ENCODE assay signal across 8 cellular contexts in the genomic region with DNA sequence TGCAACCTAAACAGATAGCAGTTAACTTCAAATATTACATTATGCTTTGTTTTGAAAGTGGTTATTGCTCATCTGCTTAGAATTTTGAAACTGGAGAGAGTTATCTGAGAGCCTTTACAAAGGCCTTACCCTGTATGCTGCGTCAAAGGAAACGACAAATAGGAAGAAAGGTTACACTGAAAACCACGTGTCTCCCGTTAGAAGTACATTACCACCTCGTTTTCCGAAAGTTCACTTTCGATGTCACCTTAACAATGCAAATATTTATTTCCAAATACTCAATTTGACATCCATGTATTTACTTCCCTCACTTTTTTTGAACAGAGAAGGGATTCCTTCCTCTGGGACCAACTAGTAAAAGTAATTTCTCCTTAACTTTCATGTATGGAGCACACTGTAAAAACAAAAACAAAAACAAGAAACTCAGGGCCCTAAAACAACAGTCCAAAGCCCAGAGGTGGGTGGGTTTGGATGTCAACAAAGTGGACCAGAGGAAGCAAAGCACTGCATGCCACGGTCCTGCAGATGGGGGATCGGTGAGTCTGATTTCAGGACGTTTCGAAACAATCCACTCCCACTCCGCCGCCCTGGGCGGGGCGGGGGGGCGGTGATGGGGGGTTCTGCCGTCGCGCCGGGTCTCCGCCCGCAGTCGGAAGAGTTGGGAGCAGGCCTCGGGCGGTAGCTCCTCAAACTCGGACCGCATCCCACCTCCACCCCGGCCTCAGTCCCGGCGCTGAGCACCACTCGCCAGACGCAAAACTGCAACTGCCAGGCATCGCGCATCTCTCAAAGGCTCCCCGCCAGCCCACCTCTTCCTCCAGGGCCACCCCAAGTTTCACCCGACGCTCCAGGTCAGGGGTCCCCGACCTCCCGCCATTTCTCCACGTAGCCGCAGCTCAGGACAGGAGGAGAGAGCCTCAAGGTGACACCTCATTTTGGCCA. TPM values are rescaled to one million over a fixed set of nuclear protein-coding genes. Genes with fewer than 3 reads are reported as not detected.
DNase-seq lines count a peak whose midpoint lies in the region; ATAC-seq and TF ChIP-seq lines count a peak whose summit lies in the region.

No MANE protein-coding gene starts in this region.

- H3K27ac Mint-ChIP-seq in central memory CD8-positive, alpha-beta T cell (ENCODE audit: low read depth) = peak overlapping the region; percentile 90

- peak overlapping the region; percentile 99 for H3K4me2 ChIP-seq in Loucy (ENCODE audit: low read depth, low read length, poor library complexity, severe bottlenecking)

- H3F3A ChIP-seq in Loucy (ENCODE audit: low read depth) = no peaks in the 10 kb centered on the region

- peaks cover 64% of the 10 kb centered on the region for H3K4me1 Mint-ChIP-seq in central memory CD8-positive, alpha-beta T cell

- no peaks in the 10 kb centered on the region for H3K9me3 ChIP-seq in Loucy (ENCODE audit: insufficient read depth, low read depth, low read length)
- peaks cover 6% of the 10 kb centered on the region for H3K9me3 ChIP-seq in WERI-Rb-1 (ENCODE audit: severe bottlenecking)

- H2AFZ ChIP-seq in Loucy (ENCODE audit: low read length) = peak overlapping the region; percentile 92

- peak overlapping the region; percentile 91 for H3K4me3 Mint-ChIP-seq in central memory CD8-positive, alpha-beta T cell

- peak; percentile 4 for ATAC-seq in GM21825 (IDR thresholded peaks at IDR 0.05; ENCODE audit: unreplicated experiment)
- peak; percentile 22 for ATAC-seq in central memory CD8-positive, alpha-beta T cell (replicated peaks; ENCODE audit: extremely low read depth, poor library complexity, severe bottlenecking)

- peaks cover 56% of the 10 kb centered on the region for H3K4me1 ChIP-seq in Loucy (ENCODE audit: insufficient read depth, low read length, poor library complexity, severe bottlenecking)

- TF ChIP-seq CTCF in Loucy (conservative IDR thresholded peaks at IDR 0.05; ENCODE audit: low read length) (no peak), WERI-Rb-1 (IDR thresholded peaks at IDR 0.05; ENCODE audit: low read depth, low read length) (no peak)

- no peaks in the 10 kb centered on the region for H3K27me3 Mint-ChIP-seq in central memory CD8-positive, alpha-beta T cell

- H3K27me3 ChIP-seq in Loucy (ENCODE audit: insufficient read depth, low read length, poor library complexity, severe bottlenecking) (no peaks in the 10 kb centered on the region), WERI-Rb-1 (ENCODE audit: insufficient read depth, low read depth, severe bottlenecking) (no peaks in the 10 kb centered on the region)

- peaks cover 28% of the 10 kb centered on the region for H3K36me3 Mint-ChIP-seq in central memory CD8-positive, alpha-beta T cell (ENCODE audit: insufficient read depth)

- DNase-seq in G401 (ENCODE audit: low spot score) (peak; percentile 31), WERI-Rb-1 (peak; percentile 63), islet precursor cell (peak; percentile 71), amniotic stem cell (lab: John Stamatoyannopoulos, UW) (no peak)
- peak; percentile 38 to 52 for DNase-seq in central memory CD8-positive, alpha-beta T cell (ENCODE audit: low spot score in 2 of 2)
- DNase-seq in stimulated activated CD4-positive, alpha-beta T cell treated with anti-CD3 and anti-CD28 coated beads, Interleukin-1b, Interleukin-23, amount 100 ng/mL, for 4 hours (ENCODE audit: low read depth in 2 of 2) = peak; percentile 39 to 47

- peak overlapping the region; percentile 100 for H3K4me3 ChIP-seq in Loucy (ENCODE audit: low read length, poor library complexity, severe bottlenecking)
- H3K4me3 ChIP-seq in WERI-Rb-1 (ENCODE audit: low read depth, low read length) = peak overlapping the region; percentile 100

- H3K9me3 Mint-ChIP-seq in central memory CD8-positive, alpha-beta T cell = peaks cover 5% of the 10 kb centered on the region

- peak overlapping the region; percentile 89 for H3K27ac ChIP-seq in WERI-Rb-1

- peaks cover 57% of the 10 kb centered on the region for H3K79me2 ChIP-seq in Loucy (ENCODE audit: insufficient read depth, low read length)

- in situ Hi-C loops in G401 (cut with HindIII; ENCODE audit: low sequenced_read_pairs) = no loop called here

- H3K9ac ChIP-seq in Loucy (ENCODE audit: low read depth, low read length, poor library complexity, severe bottlenecking) = peak overlapping the region; percentile 96

- H3K9me2 ChIP-seq in Loucy (replicated peaks; ENCODE audit: low read depth, low read length) = no peaks in the 10 kb centered on the region

- no peaks in the 10 kb centered on the region for H3K36me3 ChIP-seq in Loucy (ENCODE audit: insufficient read depth, low read length)
- peaks cover 6% of the 10 kb centered on the region for H3K36me3 ChIP-seq in WERI-Rb-1

- H4K20me1 ChIP-seq in Loucy (ENCODE audit: insufficient read depth, low read length, poor library complexity, severe bottlenecking) = peaks cover 50% of the 10 kb centered on the region

RNA-seq across cellular contexts. Expression of gene ADSS2, which starts 0.8 kb away (rescaled TPM):
- 37.2 and 52.0 TPM in 2 replicates for total RNA-seq in G401 (2014; rRNA removed; shearing (Covaris generic))

RNA-seq across cellular contexts. Expression of gene CATSPERE, which starts 10.2 kb away (rescaled TPM):
- total RNA-seq in G401 (2014; rRNA removed; shearing (Covaris generic)) = not detected in 2 replicates
